In the genomic region with DNA sequence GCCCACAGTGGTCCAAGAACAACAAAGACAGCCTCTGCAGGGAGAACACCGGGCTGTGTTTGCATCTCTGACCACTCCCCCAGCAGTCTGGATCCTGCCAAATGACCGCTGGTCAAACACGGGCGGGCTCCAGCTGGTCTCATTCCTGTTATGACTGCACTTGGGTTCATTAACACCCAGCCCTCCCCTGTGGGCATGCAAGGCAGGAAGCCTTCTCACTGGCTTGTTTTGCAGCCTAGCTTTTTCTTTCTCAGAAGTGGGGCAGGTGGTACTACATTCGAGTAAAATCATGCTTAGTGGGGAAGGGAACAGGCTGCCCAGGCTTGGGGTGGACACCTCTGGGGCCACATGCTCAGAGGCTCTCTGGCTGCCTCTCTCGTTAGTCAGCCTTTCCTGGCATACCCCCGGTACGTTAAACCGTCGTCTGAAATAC, we compare ENCODE assay signal across 10 cellular contexts.
DNase-seq lines count a peak whose midpoint lies in the region; ATAC-seq and TF ChIP-seq lines count a peak whose summit lies in the region.
"Had no signal": no experiment of that assay in that cellular context is flagged by ENCODE, and none has a peak within 500 bp of the region (broad histone marks: within the 10 kb centered on the region; RNA-seq: fewer than 3 reads in every experiment).

No MANE protein-coding gene starts in this region.

- H3K36me3 ChIP-seq in GM23338 (ENCODE audit: insufficient read depth) (no peaks in the 10 kb centered on the region), SJCRH30 (no peaks in the 10 kb centered on the region), right atrium auricular region (no peaks in the 10 kb centered on the region)

- no peak overlapping the region for H3K4me3 Mint-ChIP-seq in GM23338

- peaks cover 4% of the 10 kb centered on the region for H3K27me3 Mint-ChIP-seq in GM23338 (ENCODE audit: insufficient read depth, low read depth, poor library complexity)

- H3F3A ChIP-seq in GM23338 (replicated peaks; ENCODE audit: low read depth): no peaks in the 10 kb centered on the region

- H3K36me3 Mint-ChIP-seq in GM23338 (ENCODE audit: low read depth): no peaks in the 10 kb centered on the region

- H3K27ac Mint-ChIP-seq in GM23338: no peak overlapping the region

- H3K9me3 ChIP-seq in SJCRH30 (replicated peaks) (no peaks in the 10 kb centered on the region), right atrium auricular region (no peaks in the 10 kb centered on the region)

- no peaks in the 10 kb centered on the region for H3K79me2 ChIP-seq in GM23338 (replicated peaks; ENCODE audit: insufficient read depth)

- no peaks in the 10 kb centered on the region for H3K9me2 ChIP-seq in GM23338 (ENCODE audit: insufficient read depth)

- peak; percentile 55 for ATAC-seq in GM23338

- H3K27me3 ChIP-seq in GM23338 (ENCODE audit: insufficient read depth) (no peaks in the 10 kb centered on the region), SJCRH30 (no peaks in the 10 kb centered on the region), right atrium auricular region (no peaks in the 10 kb centered on the region)

- H3K4me1 Mint-ChIP-seq in GM23338: peaks cover 9% of the 10 kb centered on the region; the same call in 2 of the 3 replicates

- H3K4me2 ChIP-seq in GM23338: no peak overlapping the region

- H4K20me1 ChIP-seq in GM23338 (replicated peaks; ENCODE audit: insufficient read depth): no peaks in the 10 kb centered on the region

- no peak overlapping the region for H3K4me3 ChIP-seq in GM23338
- H3K4me3 ChIP-seq in SJCRH30: peak overlapping the region; percentile 14; the same call in 1 of the 2 replicates
- H3K4me3 ChIP-seq in right atrium auricular region: no peak overlapping the region

- H3K27ac ChIP-seq in GM23338 (ENCODE audit: low read depth) (no peak overlapping the region), SJCRH30 (peak overlapping the region; percentile 14; the same call in 1 of the 2 replicates), right atrium auricular region (peak overlapping the region in 1 of 2 donors; percentile 13)

- TF ChIP-seq CTCF in GM23338 (conservative IDR thresholded peaks at IDR 0.05; ENCODE audit: low read depth in 2 of 2) (no peak), right atrium auricular region (IDR thresholded peaks at IDR 0.05) (no peak)

- no peaks in the 10 kb centered on the region for H3K9me3 Mint-ChIP-seq in GM23338

- H2AFZ ChIP-seq in GM23338: no peak overlapping the region; the same call in 1 of the 2 replicates

- H3K4me1 ChIP-seq in GM23338 (ENCODE audit: insufficient read depth) (peaks cover 8% of the 10 kb centered on the region; the same call in 1 of the 2 replicates), SJCRH30 (peaks cover 26% of the 10 kb centered on the region; the same call in 1 of the 2 replicates), right atrium auricular region (peaks cover 0 to 19% of the 10 kb centered on the region in 2 donors)

- DNase-seq in GM23338 (ENCODE audit: low spot score) (no peak), SJCRH30 (peak; percentile 60 to 67), right atrium auricular region (ENCODE audit: low spot score) (peak; percentile 86), retina (peak; percentile 69), NCI-H2107 treated with DMSO at 0.1 percent for 48 hours (lab: John Stamatoyannopoulos, UW; ENCODE audit: unreplicated experiment) (no peak), RPMI8226 (no peak), iPS-NIHi7 (ENCODE audit: extremely low spot score) (no peak)
- DNase-seq in activated T-cell treated with anti-CD3 and anti-CD28 coated beads, Interleukin-2, amount 50 U/mL, for 48 hours: no peak
- DNase-seq: NCI-H524 treated with DMSO at 0.1 percent for 48 hours; stimulated activated CD4-positive, alpha-beta T cell treated with anti-CD3 and anti-CD28 coated beads, Interleukin-4, amount 100 ng/mL, for 1 hour had no signal

TF ChIP-seq in GM23338, 12 proteins besides CTCF, POLR2A, EP300 and RAD21:
- no peak for TF ChIP-seq ZNF114 (CRISPR knock-in tag; IDR thresholded peaks at IDR 0.05)
- no peak for TF ChIP-seq REST (IDR thresholded peaks at IDR 0.05; ENCODE audit: unreplicated experiment)

Comparison
In these comparisons a context has a peak if more than half of its experiments do, and no peak if none do; other contexts are left out.
1. DNase-seq: peak in SJCRH30 (2 of 2), right atrium auricular region (single experiment) and retina (single experiment); none in GM23338 (single experiment), activated T-cell treated with anti-CD3 and anti-CD28 coated beads, Interleukin-2, amount 50 U/mL, for 48 hours (0 of 2), NCI-H2107 treated with DMSO at 0.1 percent for 48 hours (single experiment), RPMI8226 (single experiment) and iPS-NIHi7 (single experiment).